ENCODE assay signal across 8 cellular contexts in the genomic region with DNA sequence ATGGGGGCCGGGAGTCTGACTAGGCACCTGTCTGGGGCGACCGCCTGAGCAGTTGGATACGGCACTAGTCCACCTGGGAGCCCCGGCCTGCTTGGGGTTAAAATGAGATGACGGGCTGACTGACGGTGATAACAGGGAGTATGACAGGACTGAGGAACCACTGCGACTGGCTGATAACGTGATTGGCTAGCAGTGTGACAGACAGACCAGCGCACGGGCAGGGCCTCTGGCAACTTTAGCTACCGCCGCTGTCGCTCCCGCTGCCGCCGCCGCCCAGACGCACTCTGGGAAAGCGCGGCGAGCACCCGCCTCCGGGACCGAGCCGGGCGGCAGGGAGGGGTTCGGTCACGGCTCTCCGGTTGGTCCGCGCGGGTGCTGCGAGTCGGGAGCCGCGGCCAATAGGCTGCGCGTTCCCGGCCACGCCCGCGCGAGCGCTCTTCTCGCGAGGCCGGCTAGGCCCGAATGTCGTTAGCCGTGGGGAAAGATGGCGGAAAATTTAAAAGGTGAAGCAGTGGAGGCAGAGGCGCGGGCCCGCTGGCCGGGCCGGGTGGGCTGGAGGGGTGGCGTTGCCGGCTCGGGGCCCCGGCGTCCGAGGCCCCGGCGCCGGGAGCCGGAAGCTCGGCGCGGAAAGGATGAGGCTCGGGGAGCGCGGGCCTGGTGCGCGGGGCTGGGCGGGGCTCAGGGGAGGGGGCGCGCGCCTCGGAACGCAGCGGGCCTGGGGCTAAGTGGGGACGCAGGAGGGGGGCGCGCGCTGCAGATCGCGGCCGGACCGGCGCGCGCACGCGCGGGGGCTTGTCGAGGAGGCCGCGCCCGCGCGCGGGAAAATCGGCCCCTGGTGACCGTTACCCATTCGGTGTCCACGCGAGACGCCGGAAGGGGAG. TPM values are rescaled to one million over a fixed set of nuclear protein-coding genes. Genes with fewer than 3 reads are reported as not detected.
A peak's percentile ranks its signal among the peaks of the same experiment; 100 is the strongest.
DNase-seq lines count a peak whose midpoint lies in the region; ATAC-seq and TF ChIP-seq lines count a peak whose summit lies in the region.

TSS of gene SUV39H1 (plus strand) at position 434 of the 881 bp plus-strand sequence. CDS start at position 485, 51 bp downstream.

- H3K4me1 ChIP-seq in adrenal gland (replicated peaks in 1 of 2) (no peaks in the 10 kb centered on the region), heart right ventricle (peaks cover 0 to 17% (median 4%) of the 10 kb centered on the region in 9 donors), upper lobe of right lung (no peaks in the 10 kb centered on the region)

- WGBS in adrenal gland, 4 donors, result 0 to 54% (median 16%) methylated on average over 1 to 110 of the region's 110 CpGs
- WGBS in heart right ventricle, 2 donors, result 0% methylated on average over 63 to 100 of the region's 110 CpGs

- TF ChIP-seq POLR2A in adrenal gland (IDR thresholded peaks at IDR 0.05), result peak; percentile 64 to 78

- peak; percentile 55 for ATAC-seq in GM18499 (IDR thresholded peaks at IDR 0.05; ENCODE audit: insufficient read depth, unreplicated experiment)
- ATAC-seq in HG02885 (IDR thresholded peaks at IDR 0.05; ENCODE audit: poor library complexity, unreplicated experiment), result peak; percentile 90
- ATAC-seq in heart right ventricle, result peak; percentile 96 to 99 (median 98)
- peak; percentile 99 for ATAC-seq in upper lobe of right lung

- H3K36me3 Mint-ChIP-seq in progenitor cell of endocrine pancreas (ENCODE audit: insufficient read depth), result peaks cover 4% of the 10 kb centered on the region

- H3K9me3 ChIP-seq in adrenal gland (replicated peaks in 1 of 3) (no peaks in the 10 kb centered on the region), heart right ventricle (no peaks in the 10 kb centered on the region), upper lobe of right lung (no peaks in the 10 kb centered on the region)

- H3K27ac Mint-ChIP-seq in progenitor cell of endocrine pancreas, result peak within 1 kb of the TSS; percentile 94

- TF ChIP-seq CTCF in adrenal gland (IDR thresholded peaks at IDR 0.05) (no peak), heart right ventricle (IDR thresholded peaks at IDR 0.05) (no peak), progenitor cell of endocrine pancreas (IDR thresholded peaks at IDR 0.05; ENCODE audit: unreplicated experiment) (no peak), upper lobe of right lung (IDR thresholded peaks at IDR 0.05) (no peak)

- peak within 1 kb of the TSS in 4 of 5 donors; percentile 80 to 95 (median 86) for H3K27ac ChIP-seq in adrenal gland
- peak within 1 kb of the TSS; percentile 56 to 92 (median 86) for H3K27ac ChIP-seq in heart right ventricle
- peak within 1 kb of the TSS; percentile 88 for H3K27ac ChIP-seq in upper lobe of right lung

- H3K27me3 Mint-ChIP-seq in progenitor cell of endocrine pancreas, result peaks cover 16% of the 10 kb centered on the region

- H3K27me3 ChIP-seq in adrenal gland (peaks cover 7% of the 10 kb centered on the region), heart right ventricle (peaks cover 0 to 10% (median 0%) of the 10 kb centered on the region in 7 donors), upper lobe of right lung (no peaks in the 10 kb centered on the region)

- intact Hi-C loops in adrenal gland (cut with DNase I) (no loop called here), heart right ventricle (cut with DNase I) (loop anchor here in 5 of 10 donors (2.0 to 10.0 kb wide), 5 partner anchors 41 to 108 kb away; partner anchors contain the start of gene HDAC6 (in 3 of the 5)), upper lobe of right lung (cut with DNase I) (no loop called here)

- peaks cover 9% of the 10 kb centered on the region for H3K4me1 Mint-ChIP-seq in progenitor cell of endocrine pancreas (ENCODE audit: low read depth)

- peaks cover 15% of the 10 kb centered on the region for H3K9me3 Mint-ChIP-seq in progenitor cell of endocrine pancreas (ENCODE audit: low read depth)

- peak within 1 kb of the TSS; percentile 87 for H3K4me3 Mint-ChIP-seq in progenitor cell of endocrine pancreas (ENCODE audit: low read depth)

- H3K36me3 ChIP-seq in adrenal gland (replicated peaks in 1 of 2), result no peaks in the 10 kb centered on the region
- H3K36me3 ChIP-seq in heart right ventricle, result peaks cover 0 to 21% (median 0%) of the 10 kb centered on the region in 9 donors
- peaks cover 11% of the 10 kb centered on the region for H3K36me3 ChIP-seq in upper lobe of right lung

- H3K4me3 ChIP-seq in adrenal gland, result peak within 1 kb of the TSS in 3 of 4 donors; percentile 26 to 88 (median 40)
- H3K4me3 ChIP-seq in heart right ventricle, result peak within 1 kb of the TSS; percentile 38 to 67 (median 62)
- peak within 1 kb of the TSS; percentile 58 for H3K4me3 ChIP-seq in upper lobe of right lung

- DNase-seq in NCI-H1694 (lab: John Stamatoyannopoulos, UW), result peak; percentile 71
- peak; percentile 76 to 93 (median 79) for DNase-seq in T-helper 1 cell
- DNase-seq in adrenal gland, result peak; percentile 85 to 93 (median 89)
- peak; percentile 86 to 88 for DNase-seq in heart right ventricle
- DNase-seq in progenitor cell of endocrine pancreas (ENCODE audit: low spot score, unreplicated experiment), result peak; percentile 71
- DNase-seq in upper lobe of right lung, result peak; percentile 95

RNA-seq across cellular contexts. Expression of gene SUV39H1, which starts in this region (rescaled TPM):
- 1 to 10 TPM; 2.6 to 4.4 (median 3.6) TPM for total RNA-seq in adrenal gland
- polyA plus RNA-seq in adrenal gland, result 1 to 10 TPM; 2.6 to 3.2 (median 3.1) TPM
- 1 to 10 TPM; 2.2 to 5.6 (median 3.1) TPM for total RNA-seq in heart right ventricle
- polyA plus RNA-seq in heart right ventricle, result 1 to 10 TPM; 1.4 to 4.6 TPM
- total RNA-seq in progenitor cell of endocrine pancreas, result 7.4 and 8.2 TPM in 2 replicates
- total RNA-seq in upper lobe of right lung, result 3.0 TPM

Comparison
In these comparisons a context has a peak if more than half of its experiments do, and no peak if none do; other contexts are left out.
1. Peak in every context shown above with its lines: DNase-seq, ATAC-seq, H3K4me3 ChIP-seq and H3K27ac ChIP-seq.